ENCODE assay signal across 1 cellular context in the genomic region with DNA sequence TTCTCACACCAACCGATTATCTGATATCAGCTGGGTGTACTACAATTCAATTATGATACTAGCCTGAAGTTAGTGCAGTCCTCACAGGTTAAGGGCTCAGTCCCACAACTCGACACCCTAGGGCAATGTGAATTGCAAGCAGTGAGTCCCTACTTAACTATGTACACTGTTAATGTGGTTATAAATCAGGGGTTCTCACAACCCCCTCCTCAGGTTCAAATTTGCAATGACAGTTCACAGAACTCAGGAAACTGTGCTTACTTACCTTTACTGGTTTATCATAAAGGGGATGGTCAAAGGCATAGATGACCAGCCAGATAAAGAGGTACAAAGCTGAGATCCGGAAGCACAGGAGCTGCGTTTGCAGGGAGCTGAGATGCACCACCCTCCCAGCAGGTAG.
TF ChIP-seq lines count a peak whose summit lies in the region.

No MANE protein-coding gene starts in this region.

TF ChIP-seq in H1, 55 proteins besides CTCF, POLR2A, EP300 and RAD21:
- TF ChIP-seq CBX8 (IDR thresholded peaks at IDR 0.05; ENCODE audit: borderline replicate concordance, low read depth, low read length) (no peak), EZH2 (IDR thresholded peaks at IDR 0.05; ENCODE audit: low read depth, low read length, severe bottlenecking) (no peak), KDM1A (IDR thresholded peaks at IDR 0.05; ENCODE audit: borderline replicate concordance, low read length) (no peak), YY1 (IDR thresholded peaks at IDR 0.05; ENCODE audit: low read depth, low read length) (no peak), CHD1 (IDR thresholded peaks at IDR 0.05; ENCODE audit: low read depth, low read length) (no peak), PHF8 (conservative IDR thresholded peaks at IDR 0.05; ENCODE audit: low read depth, low read length) (no peak), CBX5 (IDR thresholded peaks at IDR 0.05; ENCODE audit: low read depth, low read length) (no peak), TCF12 (IDR thresholded peaks at IDR 0.05; ENCODE audit: low read depth, low read length) (no peak), GTF2F1 (IDR thresholded peaks at IDR 0.05; ENCODE audit: borderline replicate concordance, low read depth, low read length) (no peak), RXRA (IDR thresholded peaks at IDR 0.05; ENCODE audit: insufficient read depth, low read depth, low read length) (no peak), NRF1 (IDR thresholded peaks at IDR 0.05; ENCODE audit: low read depth, low read length) (no peak), BRCA1 (IDR thresholded peaks at IDR 0.05; ENCODE audit: low read depth, low read length) (no peak), SP2 (IDR thresholded peaks at IDR 0.05; ENCODE audit: low read length) (no peak), SIX5 (IDR thresholded peaks at IDR 0.05; ENCODE audit: low read depth, low read length) (no peak)
- TF ChIP-seq, protein P1, sequence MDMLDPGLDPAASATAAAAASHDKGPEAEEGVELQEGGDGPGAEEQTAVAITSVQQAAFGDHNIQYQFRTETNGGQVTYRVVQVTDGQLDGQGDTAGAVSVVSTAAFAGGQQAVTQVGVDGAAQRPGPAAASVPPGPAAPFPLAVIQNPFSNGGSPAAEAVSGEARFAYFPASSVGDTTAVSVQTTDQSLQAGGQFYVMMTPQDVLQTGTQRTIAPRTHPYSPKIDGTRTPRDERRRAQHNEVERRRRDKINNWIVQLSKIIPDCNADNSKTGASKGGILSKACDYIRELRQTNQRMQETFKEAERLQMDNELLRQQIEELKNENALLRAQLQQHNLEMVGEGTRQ (IDR thresholded peaks at IDR 0.05; ENCODE audit: low read length) = no peak
